32 cellular contexts compared by ENCODE assay signal in the genomic region with DNA sequence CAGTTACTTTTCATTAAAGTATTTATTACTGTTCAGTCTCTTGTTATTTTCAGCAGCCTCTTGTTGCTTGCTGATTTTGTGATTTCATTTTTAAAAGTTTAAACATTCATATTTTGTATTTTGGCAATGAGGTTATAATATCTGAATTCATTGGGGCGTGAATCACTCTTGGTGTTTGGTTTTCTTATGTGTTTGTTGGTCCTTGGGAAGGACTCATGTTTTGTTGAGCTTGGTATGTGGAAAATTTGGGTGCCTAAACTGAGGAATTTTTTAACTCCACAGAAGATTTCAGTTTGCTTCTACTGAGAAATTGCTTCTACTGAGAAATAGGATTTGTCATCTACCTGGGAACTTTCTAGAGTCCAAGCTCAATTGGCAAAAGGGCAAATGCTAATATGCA. TPM values are rescaled to one million over a fixed set of nuclear protein-coding genes. Genes with fewer than 3 reads are reported as not detected.
DNase-seq lines count a peak whose midpoint lies in the region; ATAC-seq and TF ChIP-seq lines count a peak whose summit lies in the region.
"Had no signal": no experiment of that assay in that cellular context is flagged by ENCODE, and none has a peak within 500 bp of the region (broad histone marks: within the 10 kb centered on the region; RNA-seq: fewer than 3 reads in every experiment).

No MANE protein-coding gene starts in this region.

- no peaks in the 10 kb centered on the region for H3K9me3 Mint-ChIP-seq in central memory CD8-positive, alpha-beta T cell

- H3K27ac ChIP-seq in GM23248 (peak overlapping the region; percentile 8; the same call in 1 of the 2 replicates), thoracic aorta (peak overlapping the region; percentile 4 to 42), SJCRH30 (no peak overlapping the region)
- H3K27ac ChIP-seq: C4-2B, cardiac muscle cell, HL-60 had no signal

- H3K9me3 ChIP-seq in GM23248 (ENCODE audit: low read depth) = no peaks in the 10 kb centered on the region
- H3K9me3 ChIP-seq in thoracic aorta = peaks cover 8% of the 10 kb centered on the region
- peaks cover 14% of the 10 kb centered on the region for H3K9me3 ChIP-seq in SJCRH30 (replicated peaks)

- H4K20me1 ChIP-seq in GM23248 (ENCODE audit: insufficient read depth) = no peaks in the 10 kb centered on the region; the same call in 1 of the 2 replicates

- 0 out of 2 replicates have a peak overlapping the region, but pooled peaks have one; percentile 0 for H3K9ac ChIP-seq in GM23248

- H3K4me1 ChIP-seq in GM23248 (ENCODE audit: insufficient read depth) (peaks cover 13% of the 10 kb centered on the region), thoracic aorta (ENCODE audit: control insufficient read depth in 1 of 2, low read depth in 2 of 2) (peaks cover 37 to 49% of the 10 kb centered on the region in 2 donors), SJCRH30 (no peaks in the 10 kb centered on the region)
- H3K4me1 ChIP-seq: Caco-2 had no signal

- H3K27me3 ChIP-seq in GM23248 (replicated peaks; ENCODE audit: insufficient read depth) (no peaks in the 10 kb centered on the region), thoracic aorta (replicated peaks; ENCODE audit: insufficient read depth) (no peaks in the 10 kb centered on the region), SJCRH30 (no peaks in the 10 kb centered on the region)
- H3K27me3 ChIP-seq: cardiac muscle cell had no signal

- peak; percentile 39 for DNase-seq in GM23248
- DNase-seq in central memory CD8-positive, alpha-beta T cell (ENCODE audit: low spot score in 2 of 2) = no peak
- peak; percentile 41 for DNase-seq in hepatic stellate cell (ENCODE audit: low spot score)
- no peak for DNase-seq in thoracic aorta (ENCODE audit: low spot score)
- DNase-seq in NCI-H2081 (lab: John Stamatoyannopoulos, UW) = no peak
- DNase-seq in NCI-H510A treated with DMSO at 0.1 percent for 48 hours (lab: John Stamatoyannopoulos, UW) = no peak
- no peak for DNase-seq in SJCRH30
- DNase-seq: activated CD4-positive, alpha-beta T cell treated with anti-CD3 and anti-CD28 coated beads for 36 hours; activated CD8-positive, alpha-beta T cell treated with anti-CD3 and anti-CD28 coated beads, Interleukin-2, amount 10 ng/mL, durations not matched to agents 7 days and 5 days; activated effector memory CD4-positive, alpha-beta T cell treated with anti-CD3 and anti-CD28 coated beads, Interleukin-2, amount 50 U/mL, for 16 hours; activated naive CD8-positive, alpha-beta T cell treated with anti-CD3 and anti-CD28 coated beads for 36 hours; aorta; Caco-2; DMS53; GDM1; hypothalamus; left colon; mammary epithelial cell; NCI-H1417 treated with DMSO at 0.1 percent for 48 hours; NCI-H2029 treated with DMSO at 0.1 percent for 48 hours; NCI-H526 treated with DMSO at 0.1 percent for 48 hours; occipital lobe; SHP77 treated with DMSO at 0.1 percent for 48 hours; T-helper 9 cell; trophoblast cell had no signal

- no peak for TF ChIP-seq CTCF in thoracic aorta (IDR thresholded peaks at IDR 0.05)

- H3K4me3 ChIP-seq in GM23248 = no peak overlapping the region
- H3K4me3 ChIP-seq in thoracic aorta = peak overlapping the region; percentile 6
- H3K4me3 ChIP-seq in SJCRH30 = no peak overlapping the region
- H3K4me3 ChIP-seq: cardiac muscle cell had no signal

- H3K9me2 ChIP-seq in GM23248 (ENCODE audit: insufficient read depth) = no peaks in the 10 kb centered on the region

- H3K36me3 ChIP-seq in GM23248 (ENCODE audit: low read depth) (no peaks in the 10 kb centered on the region), thoracic aorta (no peaks in the 10 kb centered on the region), SJCRH30 (peaks cover 5% of the 10 kb centered on the region)
- H3K36me3 ChIP-seq: cardiac muscle cell had no signal

- no peak overlapping the region for H2AFZ ChIP-seq in GM23248

- ATAC-seq in central memory CD8-positive, alpha-beta T cell (replicated peaks; ENCODE audit: extremely low read depth, poor library complexity, severe bottlenecking) = no peak
- ATAC-seq in thoracic aorta (ENCODE audit: insufficient number of reproducible peaks, low FRiP score, low read depth) = no peak
- ATAC-seq: activated CD4-positive, alpha-beta T cell treated with anti-CD3 and anti-CD28 coated beads for 36 hours; activated CD8-positive, alpha-beta T cell treated with anti-CD3 and anti-CD28 coated beads, Interleukin-2, amount 10 ng/mL, durations not matched to agents 7 days and 5 days; esophagus mucosa; left colon; natural killer cell treated with Interleukin-12 subunit alpha and Interleukin-12 subunit beta and Interleukin-15 and Interleukin-18, amount 100 ng/mL, for 72 hours; stimulated activated memory B cell treated with anti-CD40 and anti-IgM and Interleukin-4, amounts not matched to agents 10 μg/mL and 1 μg/mL and 100 μg/mL, for 72 hours had no signal

- H3F3A ChIP-seq in GM23248 (ENCODE audit: insufficient read depth) = peaks cover 9% of the 10 kb centered on the region; the same call in 1 of the 2 replicates

- no peak overlapping the region for H3K4me3 Mint-ChIP-seq in central memory CD8-positive, alpha-beta T cell
- H3K4me3 Mint-ChIP-seq: activated CD4-positive, alpha-beta T cell treated with anti-CD3 and anti-CD28 coated beads for 36 hours; activated CD8-positive, alpha-beta T cell treated with anti-CD3 and anti-CD28 coated beads, Interleukin-2, amount 10 ng/mL, durations not matched to agents 7 days and 5 days; activated naive CD8-positive, alpha-beta T cell treated with anti-CD3 and anti-CD28 coated beads for 36 hours; dendritic cell treated with granulocyte-macrophage colony-stimulating factor and Interleukin-4, amounts not matched to agents 40 ng/mL and 50 ng/mL, for 4 days; natural killer cell treated with Interleukin-12 subunit alpha and Interleukin-12 subunit beta and Interleukin-15 and Interleukin-18, amount 100 ng/mL, for 72 hours; stimulated activated memory B cell treated with anti-CD40 and anti-IgM and Interleukin-4, amounts not matched to agents 10 μg/mL and 1 μg/mL and 100 μg/mL, for 72 hours had no signal

- peaks cover 2% of the 10 kb centered on the region for H3K36me3 Mint-ChIP-seq in central memory CD8-positive, alpha-beta T cell (ENCODE audit: insufficient read depth)

- in situ Hi-C loops in GM23248 (cut with MboI) = no loop called here

- peaks cover 100% of the 10 kb centered on the region for H3K79me2 ChIP-seq in GM23248 (ENCODE audit: insufficient read depth)

- peaks cover 51% of the 10 kb centered on the region for H3K4me1 Mint-ChIP-seq in central memory CD8-positive, alpha-beta T cell

- 23 to 38% methylated on average over 1 of the region's 1 CpG for WGBS in GM23248 (ENCODE audit: low coverage in 1 of 2, low lambda C conversion rate in 2 of 2, missing lambda C conversion rate in 2 of 2), 2 experiments

- peak overlapping the region; percentile 92 for H3K27ac Mint-ChIP-seq in central memory CD8-positive, alpha-beta T cell (ENCODE audit: low read depth)
- H3K27ac Mint-ChIP-seq: activated CD4-positive, alpha-beta T cell treated with anti-CD3 and anti-CD28 coated beads for 36 hours; activated CD8-positive, alpha-beta T cell treated with anti-CD3 and anti-CD28 coated beads, Interleukin-2, amount 10 ng/mL, durations not matched to agents 7 days and 5 days; activated naive CD8-positive, alpha-beta T cell treated with anti-CD3 and anti-CD28 coated beads for 36 hours; dendritic cell treated with granulocyte-macrophage colony-stimulating factor and Interleukin-4, amounts not matched to agents 40 ng/mL and 50 ng/mL, for 4 days; natural killer cell treated with Interleukin-12 subunit alpha and Interleukin-12 subunit beta and Interleukin-15 and Interleukin-18, amount 100 ng/mL, for 72 hours; stimulated activated memory B cell treated with anti-CD40 and anti-IgM and Interleukin-4, amounts not matched to agents 10 μg/mL and 1 μg/mL and 100 μg/mL, for 72 hours had no signal

- H3K27me3 Mint-ChIP-seq in central memory CD8-positive, alpha-beta T cell = no peaks in the 10 kb centered on the region
- H3K27me3 Mint-ChIP-seq: activated CD4-positive, alpha-beta T cell treated with anti-CD3 and anti-CD28 coated beads for 36 hours; activated naive CD8-positive, alpha-beta T cell treated with anti-CD3 and anti-CD28 coated beads for 36 hours; dendritic cell treated with granulocyte-macrophage colony-stimulating factor and Interleukin-4, amounts not matched to agents 40 ng/mL and 50 ng/mL, for 4 days; natural killer cell treated with Interleukin-12 subunit alpha and Interleukin-12 subunit beta and Interleukin-15 and Interleukin-18, amount 100 ng/mL, for 72 hours; stimulated activated memory B cell treated with anti-CD40 and anti-IgM and Interleukin-4, amounts not matched to agents 10 μg/mL and 1 μg/mL and 100 μg/mL, for 72 hours had no signal

- H3K4me2 ChIP-seq in GM23248 (ENCODE audit: unreplicated experiment) = peak overlapping the region; percentile 29

RNA-seq across cellular contexts. Expression of a gene that starts 38.2 kb away (rescaled TPM):
- 13.4 and 14.5 TPM in 2 replicates for total RNA-seq in GM23248 (2014; rRNA removed; shearing (Covaris generic))
- 13.6 and 14.2 TPM in 2 replicates for polyA plus RNA-seq in GM23248 (2016; fragmentation: Nextera tagmentation; extraction: Ambion mirVana)
- total RNA-seq in thoracic aorta = 10 to 100 TPM; 44.0 to 47.1 TPM
- 69.3 and 83.7 TPM in 2 replicates for total RNA-seq in SJCRH30 (2014; rRNA removed; shearing (Covaris generic))

Comparison
In these comparisons a context has a peak if more than half of its experiments do, and no peak if none do; other contexts are left out.
1. DNase-seq: peak in GM23248 (single experiment) and hepatic stellate cell (single experiment); none in central memory CD8-positive, alpha-beta T cell (0 of 2), thoracic aorta (single experiment), NCI-H2081 (0 of 2), NCI-H510A treated with DMSO at 0.1 percent for 48 hours (single experiment) and SJCRH30 (0 of 2).